In genomic region chr18:59453468-59453961, GRCh38 we compare ENCODE assay signal across 21 cellular contexts.
"Had no signal": no experiment of that assay in that cellular context is flagged by ENCODE, and none has a peak within 500 bp of the region (broad histone marks: within the 10 kb centered on the region; RNA-seq: fewer than 3 reads in every experiment).

No MANE protein-coding gene starts in this region.

- H3K4me3 Mint-ChIP-seq: activated B cell treated with CpG ODN at 0.5 μM for 24 hours; activated CD4-positive, alpha-beta memory T cell treated with anti-CD3 and anti-CD28 coated beads, Interleukin-2, amount 10 ng/mL, durations not matched to agents 7 days and 5 days; activated naive CD8-positive, alpha-beta T cell treated with anti-CD3 and anti-CD28 coated beads, Interleukin-2, amount 10 ng/mL, durations not matched to agents 7 days and 5 days; naive B cell; neural crest cell; T-cell had no signal

- H3K9me3 Mint-ChIP-seq: activated B cell treated with CpG ODN at 0.5 μM for 24 hours; activated CD4-positive, alpha-beta memory T cell treated with anti-CD3 and anti-CD28 coated beads, Interleukin-2, amount 10 ng/mL, durations not matched to agents 7 days and 5 days; activated naive CD8-positive, alpha-beta T cell treated with anti-CD3 and anti-CD28 coated beads, Interleukin-2, amount 10 ng/mL, durations not matched to agents 7 days and 5 days; activated T-helper 2 cell treated with anti-CD3 and anti-CD28 coated beads, Interferon-gamma antibody, Interleukin-2, Interleukin-4, amounts not matched to agents 10 μg/mL and 5 μg/mL and 100 μg/mL, durations not matched to agents 14 hours and 24 hours and 36 hours; naive B cell; neural crest cell; T-cell had no signal

- H3K27me3 ChIP-seq: body of pancreas, foreskin keratinocyte, thyroid gland had no signal

- H3K36me3 Mint-ChIP-seq: activated naive CD8-positive, alpha-beta T cell treated with anti-CD3 and anti-CD28 coated beads, Interleukin-2, amount 10 ng/mL, durations not matched to agents 7 days and 5 days; naive B cell; T-cell had no signal

- H3K27ac ChIP-seq: body of pancreas, dorsolateral prefrontal cortex, epithelial cell of prostate, foreskin keratinocyte, psoas muscle, thyroid gland had no signal

- ATAC-seq: body of pancreas, foreskin keratinocyte, mucosa of descending colon, psoas muscle, right cardiac atrium, T-cell had no signal

- H3K4me3 ChIP-seq: body of pancreas, dorsolateral prefrontal cortex, mucosa of descending colon, psoas muscle, thyroid gland had no signal

- H3K9me3 ChIP-seq: body of pancreas, mucosa of descending colon, psoas muscle, thyroid gland had no signal

- H3K27me3 Mint-ChIP-seq: activated CD4-positive, alpha-beta memory T cell treated with anti-CD3 and anti-CD28 coated beads, Interleukin-2, amount 10 ng/mL, durations not matched to agents 7 days and 5 days had no signal

- H3K4me1 Mint-ChIP-seq: activated B cell treated with CpG ODN at 0.5 μM for 24 hours; activated CD4-positive, alpha-beta memory T cell treated with anti-CD3 and anti-CD28 coated beads, Interleukin-2, amount 10 ng/mL, durations not matched to agents 7 days and 5 days; activated naive CD8-positive, alpha-beta T cell treated with anti-CD3 and anti-CD28 coated beads, Interleukin-2, amount 10 ng/mL, durations not matched to agents 7 days and 5 days; naive B cell; neural crest cell; T-cell had no signal

- H3K36me3 ChIP-seq: thyroid gland had no signal

- H3K4me1 ChIP-seq: body of pancreas, foreskin keratinocyte, psoas muscle, thyroid gland had no signal

- DNase-seq: activated B cell treated with CpG ODN at 0.5 μM for 24 hours; activated CD4-positive, alpha-beta memory T cell treated with anti-CD3 and anti-CD28 coated beads, Interleukin-2, amount 10 ng/mL, durations not matched to agents 7 days and 5 days; activated CD4-positive, alpha-beta T cell treated with anti-CD3 and anti-CD28 coated beads for 4 hours; activated naive CD4-positive, alpha-beta T cell treated with Interleukin-2 at 50 U/mL for 16 hours; activated naive CD8-positive, alpha-beta T cell treated with anti-CD3 and anti-CD28 coated beads, Interleukin-2, amount 10 ng/mL, durations not matched to agents 7 days and 5 days; activated T-cell treated with anti-CD3 and anti-CD28 coated beads, Interleukin-2, amount 50 U/mL, for 1 hour; body of pancreas; dorsolateral prefrontal cortex; foreskin keratinocyte; hippocampal formation; mucosa of descending colon; naive B cell; psoas muscle; right cardiac atrium; stimulated activated CD8-positive, alpha-beta memory T cell treated with anti-CD3 and anti-CD28 coated beads, Interleukin-4, amount 100 ng/mL, for 48 hours; stimulated activated naive CD4-positive, alpha-beta T cell; T-cell; thyroid gland had no signal

- H3K27ac Mint-ChIP-seq: activated B cell treated with CpG ODN at 0.5 μM for 24 hours; activated CD4-positive, alpha-beta memory T cell treated with anti-CD3 and anti-CD28 coated beads, Interleukin-2, amount 10 ng/mL, durations not matched to agents 7 days and 5 days; activated naive CD8-positive, alpha-beta T cell treated with anti-CD3 and anti-CD28 coated beads, Interleukin-2, amount 10 ng/mL, durations not matched to agents 7 days and 5 days; activated T-helper 2 cell treated with anti-CD3 and anti-CD28 coated beads, Interferon-gamma antibody, Interleukin-2, Interleukin-4, amounts not matched to agents 10 μg/mL and 5 μg/mL and 100 μg/mL, durations not matched to agents 14 hours and 24 hours and 36 hours; naive B cell; T-cell had no signal
